Comparison of ENCODE assay signal across 18 cellular contexts in genomic region chr16:74623846-74624245, GRCh38. TPM values are rescaled to one million over a fixed set of nuclear protein-coding genes. Genes with fewer than 3 reads are reported as not detected.
DNase-seq lines count a peak whose midpoint lies in the region; ATAC-seq and TF ChIP-seq lines count a peak whose summit lies in the region.
"Had no signal": no experiment of that assay in that cellular context is flagged by ENCODE, and none has a peak within 500 bp of the region (broad histone marks: within the 10 kb centered on the region; RNA-seq: fewer than 3 reads in every experiment).

No MANE protein-coding gene starts in this region.

- H3K4me1 ChIP-seq in GM23338 (ENCODE audit: insufficient read depth) = peaks cover 10% of the 10 kb centered on the region
- H3K4me1 ChIP-seq: BE2C, Caco-2, HAP-1, Peyer's patch had no signal

- no peak overlapping the region for H3K4me3 Mint-ChIP-seq in activated CD8-positive, alpha-beta T cell treated with anti-CD3 and anti-CD28 coated beads for 36 hours
- H3K4me3 Mint-ChIP-seq in activated CD8-positive, alpha-beta T cell treated with anti-CD3 and anti-CD28 coated beads, Interleukin-2, amount 10 ng/mL, durations not matched to agents 7 days and 5 days = no peak overlapping the region
- H3K4me3 Mint-ChIP-seq in GM23338 (no peak overlapping the region), chondrocyte (ENCODE audit: unreplicated experiment) (no peak overlapping the region), nephron progenitor cell (no peak overlapping the region)
- H3K4me3 Mint-ChIP-seq: CD4-positive, CD25-positive, alpha-beta regulatory T cell had no signal

- intact Hi-C loops in activated CD8-positive, alpha-beta T cell treated with anti-CD3 and anti-CD28 coated beads for 36 hours (cut with micrococcal nuclease) = no loop called here

- H3K36me3 Mint-ChIP-seq in activated CD8-positive, alpha-beta T cell treated with anti-CD3 and anti-CD28 coated beads for 36 hours (ENCODE audit: low read depth) = peaks cover 73% of the 10 kb centered on the region
- peaks cover 80% of the 10 kb centered on the region for H3K36me3 Mint-ChIP-seq in activated CD8-positive, alpha-beta T cell treated with anti-CD3 and anti-CD28 coated beads, Interleukin-2, amount 10 ng/mL, durations not matched to agents 7 days and 5 days (ENCODE audit: low read depth)
- peaks cover 88% of the 10 kb centered on the region for H3K36me3 Mint-ChIP-seq in GM23338 (ENCODE audit: low read depth)
- H3K36me3 Mint-ChIP-seq in chondrocyte (ENCODE audit: low read depth) = peaks cover 15% of the 10 kb centered on the region
- peaks cover 66% of the 10 kb centered on the region for H3K36me3 Mint-ChIP-seq in nephron progenitor cell (ENCODE audit: low read depth)

- H3K9me2 ChIP-seq in GM23338 (ENCODE audit: insufficient read depth) = no peaks in the 10 kb centered on the region

- DNase-seq in activated CD8-positive, alpha-beta T cell treated with anti-CD3 and anti-CD28 coated beads for 36 hours = no peak
- DNase-seq in activated CD8-positive, alpha-beta T cell treated with anti-CD3 and anti-CD28 coated beads, Interleukin-2, amount 10 ng/mL, durations not matched to agents 7 days and 5 days = no peak
- DNase-seq in GM23338 (ENCODE audit: low spot score) = no peak
- DNase-seq in chondrocyte (ENCODE audit: low spot score) = no peak
- peak; percentile 10 for DNase-seq in stimulated activated CD8-positive, alpha-beta memory T cell treated with anti-CD3 and anti-CD28 coated beads, Interleukin-4, amount 100 ng/mL, for 48 hours
- no peak for DNase-seq in nephron progenitor cell
- DNase-seq in T-helper 1 cell = no peak
- DNase-seq: 8988T, BE2C, NCI-H1105, NCI-H526 treated with DMSO at 0.1 percent for 48 hours, Peyer's patch had no signal

- peaks cover 5% of the 10 kb centered on the region; the same call in 1 of the 2 replicates for H3K79me2 ChIP-seq in GM23338 (replicated peaks; ENCODE audit: insufficient read depth)

- H3K27ac Mint-ChIP-seq in activated CD8-positive, alpha-beta T cell treated with anti-CD3 and anti-CD28 coated beads for 36 hours = peak overlapping the region; percentile 5
- H3K27ac Mint-ChIP-seq in activated CD8-positive, alpha-beta T cell treated with anti-CD3 and anti-CD28 coated beads, Interleukin-2, amount 10 ng/mL, durations not matched to agents 7 days and 5 days = no peak overlapping the region
- H3K27ac Mint-ChIP-seq in GM23338 (no peak overlapping the region), chondrocyte (ENCODE audit: unreplicated experiment) (peak overlapping the region; percentile 66), nephron progenitor cell (no peak overlapping the region)

- H3F3A ChIP-seq in GM23338 (replicated peaks; ENCODE audit: low read depth) = peaks cover 14% of the 10 kb centered on the region

- H3K4me1 Mint-ChIP-seq in activated CD8-positive, alpha-beta T cell treated with anti-CD3 and anti-CD28 coated beads for 36 hours (ENCODE audit: low read depth) = peaks cover 34% of the 10 kb centered on the region
- peaks cover 16% of the 10 kb centered on the region for H3K4me1 Mint-ChIP-seq in activated CD8-positive, alpha-beta T cell treated with anti-CD3 and anti-CD28 coated beads, Interleukin-2, amount 10 ng/mL, durations not matched to agents 7 days and 5 days (ENCODE audit: low read depth)
- peaks cover 16% of the 10 kb centered on the region; the same call in 2 of the 3 replicates for H3K4me1 Mint-ChIP-seq in GM23338
- peaks cover 38% of the 10 kb centered on the region for H3K4me1 Mint-ChIP-seq in chondrocyte (ENCODE audit: low read depth)
- peaks cover 13% of the 10 kb centered on the region for H3K4me1 Mint-ChIP-seq in nephron progenitor cell

- no peaks in the 10 kb centered on the region for H3K9me3 Mint-ChIP-seq in activated CD8-positive, alpha-beta T cell treated with anti-CD3 and anti-CD28 coated beads for 36 hours
- H3K9me3 Mint-ChIP-seq in activated CD8-positive, alpha-beta T cell treated with anti-CD3 and anti-CD28 coated beads, Interleukin-2, amount 10 ng/mL, durations not matched to agents 7 days and 5 days (ENCODE audit: insufficient read depth) = no peaks in the 10 kb centered on the region
- H3K9me3 Mint-ChIP-seq in GM23338 = no peaks in the 10 kb centered on the region
- no peaks in the 10 kb centered on the region for H3K9me3 Mint-ChIP-seq in chondrocyte (ENCODE audit: low read depth)
- H3K9me3 Mint-ChIP-seq in nephron progenitor cell = no peaks in the 10 kb centered on the region
- H3K9me3 Mint-ChIP-seq: CD4-positive, CD25-positive, alpha-beta regulatory T cell had no signal

- no peaks in the 10 kb centered on the region for H3K27me3 Mint-ChIP-seq in activated CD8-positive, alpha-beta T cell treated with anti-CD3 and anti-CD28 coated beads for 36 hours
- H3K27me3 Mint-ChIP-seq in activated CD8-positive, alpha-beta T cell treated with anti-CD3 and anti-CD28 coated beads, Interleukin-2, amount 10 ng/mL, durations not matched to agents 7 days and 5 days (ENCODE audit: low read depth) = no peaks in the 10 kb centered on the region
- H3K27me3 Mint-ChIP-seq in GM23338 (ENCODE audit: insufficient read depth, low read depth, poor library complexity) = peaks cover 3% of the 10 kb centered on the region
- no peaks in the 10 kb centered on the region for H3K27me3 Mint-ChIP-seq in chondrocyte (ENCODE audit: low read depth)
- peaks cover 3% of the 10 kb centered on the region for H3K27me3 Mint-ChIP-seq in nephron progenitor cell (ENCODE audit: low read depth, poor library complexity)
- H3K27me3 Mint-ChIP-seq: CD4-positive, CD25-positive, alpha-beta regulatory T cell had no signal

- no peak overlapping the region for H3K27ac ChIP-seq in GM23338 (ENCODE audit: low read depth)
- H3K27ac ChIP-seq: Peyer's patch had no signal

- H2AFZ ChIP-seq in GM23338 = no peak overlapping the region

- H3K27me3 ChIP-seq in GM23338 (ENCODE audit: insufficient read depth) = no peaks in the 10 kb centered on the region
- H3K27me3 ChIP-seq: BE2C, Peyer's patch had no signal

- H4K20me1 ChIP-seq in GM23338 (replicated peaks; ENCODE audit: insufficient read depth) = peaks cover 50% of the 10 kb centered on the region

- POLR2A ChIA-PET in activated CD8-positive, alpha-beta T cell treated with anti-CD3 and anti-CD28 coated beads for 36 hours (lab: Charles Lee) = interaction anchor here (0.9 to 1.1 kb wide), 2 partner anchors 32 to 43 kb away, joined by 3 read pairs; partner anchors contain the start of gene RFWD3
- POLR2A ChIA-PET in activated CD8-positive, alpha-beta T cell treated with anti-CD3 and anti-CD28 coated beads, Interleukin-2, amount 10 ng/mL, durations not matched to agents 7 days and 5 days (lab: Charles Lee) = no interaction called here

- TF ChIP-seq CTCF in activated CD8-positive, alpha-beta T cell treated with anti-CD3 and anti-CD28 coated beads for 36 hours (IDR thresholded peaks at IDR 0.05) = no peak
- no peak for TF ChIP-seq CTCF in GM23338 (conservative IDR thresholded peaks at IDR 0.05; ENCODE audit: low read depth in 2 of 2)
- TF ChIP-seq CTCF in chondrocyte (IDR thresholded peaks at IDR 0.05) = no peak
- TF ChIP-seq CTCF in nephron progenitor cell (IDR thresholded peaks at IDR 0.05) = no peak

- H3K4me2 ChIP-seq in GM23338 = no peak overlapping the region

- peaks cover 68% of the 10 kb centered on the region for H3K36me3 ChIP-seq in GM23338 (ENCODE audit: insufficient read depth)

- ATAC-seq in activated CD8-positive, alpha-beta T cell treated with anti-CD3 and anti-CD28 coated beads for 36 hours = no peak
- no peak for ATAC-seq in activated CD8-positive, alpha-beta T cell treated with anti-CD3 and anti-CD28 coated beads, Interleukin-2, amount 10 ng/mL, durations not matched to agents 7 days and 5 days
- ATAC-seq in GM23338 (no peak), GM18870 (IDR thresholded peaks at IDR 0.05; ENCODE audit: unreplicated experiment) (no peak)
- ATAC-seq: Right ventricle myocardium inferior had no signal

- H3K4me3 ChIP-seq in GM23338 = no peak overlapping the region
- H3K4me3 ChIP-seq: HAP-1, K562, Peyer's patch had no signal

- CTCF ChIA-PET in activated CD8-positive, alpha-beta T cell treated with anti-CD3 and anti-CD28 coated beads for 36 hours (lab: Charles Lee) = interaction anchor here (1.0 to 1.2 kb wide), 3 partner anchors 9 to 125 kb away, joined by 3 to 4 read pairs (median 4); no protein-coding TSS in a partner anchor
- CTCF ChIA-PET in activated CD8-positive, alpha-beta T cell treated with anti-CD3 and anti-CD28 coated beads, Interleukin-2, amount 10 ng/mL, durations not matched to agents 7 days and 5 days (lab: Charles Lee) = interaction anchor here (1.0 to 2.2 kb wide), 3 partner anchors 17 to 31 kb away, joined by 4 to 12 read pairs (median 8); partner anchors contain the start of gene GLG1

TF ChIP-seq in GM23338, 12 proteins besides CTCF, POLR2A, EP300 and RAD21:
- TF ChIP-seq EZH2phosphoT487 (IDR thresholded peaks at IDR 0.05; ENCODE audit: unreplicated experiment) = peak; percentile 26
- TF ChIP-seq ETS1 (IDR thresholded peaks at IDR 0.05) = no peak

RNA-seq across cellular contexts. Expression of gene GLG1, which starts 16.9 kb away (rescaled TPM):
- total RNA-seq in activated CD8-positive, alpha-beta T cell treated with anti-CD3 and anti-CD28 coated beads for 36 hours = 10 to 100 TPM; 70.0 to 74.9 TPM
- total RNA-seq in activated CD8-positive, alpha-beta T cell treated with anti-CD3 and anti-CD28 coated beads, Interleukin-2, amount 10 ng/mL, durations not matched to agents 7 days and 5 days = 100 to 1,000 TPM; 110 to 112 TPM
- total RNA-seq in GM23338 (2014; rRNA removed; shearing (Covaris generic)) = 211 and 226 TPM in 2 replicates
- 58.8 and 61.2 TPM in 2 replicates for polyA plus RNA-seq in GM23338 (2016; fragmentation: Nextera tagmentation; extraction: Ambion mirVana)
- total RNA-seq in chondrocyte = 241 to 277 TPM (median 276 TPM) in 3 replicates

RNA-seq across cellular contexts. Expression of gene RFWD3, which starts 42.8 kb away (rescaled TPM):
- 10 to 100 TPM; 96.5 to 99.8 TPM for total RNA-seq in activated CD8-positive, alpha-beta T cell treated with anti-CD3 and anti-CD28 coated beads for 36 hours
- 100 to 1,000 TPM; 119 to 120 TPM for total RNA-seq in activated CD8-positive, alpha-beta T cell treated with anti-CD3 and anti-CD28 coated beads, Interleukin-2, amount 10 ng/mL, durations not matched to agents 7 days and 5 days
- total RNA-seq in GM23338 (2014; rRNA removed; shearing (Covaris generic)) = 105 and 113 TPM in 2 replicates
- polyA plus RNA-seq in GM23338 (2016; fragmentation: Nextera tagmentation; extraction: Ambion mirVana) = 27.6 and 28.1 TPM in 2 replicates
- 22.3 to 32.2 TPM (median 23.2 TPM) in 3 replicates for total RNA-seq in chondrocyte

Comparison
In these comparisons a context has a peak if more than half of its experiments do, and no peak if none do; other contexts are left out.
1. H3K27ac Mint-ChIP-seq: peak in activated CD8-positive, alpha-beta T cell treated with anti-CD3 and anti-CD28 coated beads for 36 hours (single experiment) and chondrocyte (single experiment); none in activated CD8-positive, alpha-beta T cell treated with anti-CD3 and anti-CD28 coated beads, Interleukin-2, amount 10 ng/mL, durations not matched to agents 7 days and 5 days (single experiment), GM23338 (single experiment) and nephron progenitor cell (single experiment).